ENCODE assay signal across 1 cellular context in the genomic region with DNA sequence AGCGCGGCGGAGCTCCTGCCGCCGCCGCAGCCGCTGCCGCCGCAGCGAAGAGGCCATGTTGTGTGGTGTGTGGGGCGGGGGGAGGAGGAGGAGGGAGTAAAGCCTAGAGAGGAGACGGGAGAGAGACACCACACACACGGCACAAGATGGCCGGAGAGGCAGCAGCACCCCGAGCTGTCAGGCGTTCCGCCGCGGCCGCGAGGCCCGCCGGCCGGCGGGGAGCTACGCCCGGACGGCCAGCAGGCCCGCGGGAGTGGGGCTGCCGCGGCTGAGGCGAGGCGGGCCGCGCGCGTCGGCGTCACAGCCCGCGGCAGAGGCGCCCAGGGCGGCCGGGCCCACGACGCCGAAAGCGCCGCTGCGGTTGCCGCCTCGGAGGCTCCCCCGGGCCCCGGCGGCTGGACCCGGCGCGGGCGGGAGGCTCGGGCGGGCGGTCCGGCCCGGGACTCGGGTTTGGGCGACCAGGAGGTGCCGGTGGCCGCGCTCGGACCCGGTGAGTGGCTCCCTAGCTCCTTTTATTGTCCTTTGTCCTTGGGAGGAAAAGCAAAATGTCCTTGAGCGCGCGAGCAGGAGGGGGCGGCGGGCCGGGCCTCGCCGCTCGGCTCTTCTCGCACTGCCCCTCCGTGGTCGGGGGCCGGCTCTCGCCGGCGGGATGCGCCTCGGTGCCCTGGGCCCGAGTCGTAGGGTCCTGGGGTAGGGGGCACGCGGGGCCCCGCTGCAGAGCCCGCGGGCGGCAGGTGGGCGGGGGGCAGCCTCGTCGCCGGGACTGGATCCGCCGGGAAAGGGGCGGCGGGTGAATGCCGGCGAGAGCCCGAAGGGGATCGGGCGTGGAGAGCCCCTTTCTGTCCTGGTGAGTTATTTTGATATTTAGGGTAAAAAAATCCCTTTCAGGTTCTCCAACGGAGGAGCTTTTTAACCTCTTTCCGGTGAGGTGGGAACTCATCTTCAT.
TF ChIP-seq lines count a peak whose summit lies in the region.

No MANE protein-coding gene starts in this region.

TF ChIP-seq in K562, 482 proteins besides CTCF, POLR2A, EP300 and RAD21 (continued from another document and continues in another):
- TF ChIP-seq, protein P1, sequence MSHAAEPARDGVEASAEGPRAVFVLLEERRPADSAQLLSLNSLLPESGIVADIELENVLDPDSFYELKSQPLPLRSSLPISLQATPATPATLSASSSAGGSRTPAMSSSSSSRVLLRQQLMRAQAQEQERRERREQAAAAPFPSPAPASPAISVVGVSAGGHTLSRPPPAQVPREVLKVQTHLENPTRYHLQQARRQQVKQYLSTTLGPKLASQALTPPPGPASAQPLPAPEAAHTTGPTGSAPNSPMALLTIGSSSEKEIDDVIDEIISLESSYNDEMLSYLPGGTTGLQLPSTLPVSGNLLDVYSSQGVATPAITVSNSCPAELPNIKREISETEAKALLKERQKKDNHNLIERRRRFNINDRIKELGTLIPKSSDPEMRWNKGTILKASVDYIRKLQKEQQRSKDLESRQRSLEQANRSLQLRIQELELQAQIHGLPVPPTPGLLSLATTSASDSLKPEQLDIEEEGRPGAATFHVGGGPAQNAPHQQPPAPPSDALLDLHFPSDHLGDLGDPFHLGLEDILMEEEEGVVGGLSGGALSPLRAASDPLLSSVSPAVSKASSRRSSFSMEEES (CRISPR knock-in tag; IDR thresholded peaks at IDR 0.05): no peak
- TF ChIP-seq POLR2G (IDR thresholded peaks at IDR 0.05; ENCODE audit: low read depth, low read length) (peak; percentile 93), JUND (IDR thresholded peaks at IDR 0.05; ENCODE audit: borderline replicate concordance, low read depth, low read length) (0 out of 2 replicates have a peak, but pooled peaks have one; percentile 20), JUND (tag; IDR thresholded peaks at IDR 0.05; ENCODE audit: borderline replicate concordance, low read depth, low read length) (no peak; the same call in 2 of the 3 replicates), CHD1 (IDR thresholded peaks at IDR 0.05; ENCODE audit: low read length) (peak; percentile 94), RB1 (IDR thresholded peaks at IDR 0.05; ENCODE audit: low read depth) (peak; percentile 79; the same call in 1 of the 2 replicates), SUPT5H (IDR thresholded peaks at IDR 0.05) (peak; percentile 5), RBM14 (IDR thresholded peaks at IDR 0.05; ENCODE audit: borderline replicate concordance, insufficient read depth, low read depth, low read length) (0 out of 2 replicates have a peak, but pooled peaks have one; percentile 40), NFIC (IDR thresholded peaks at IDR 0.05) (peak; percentile 12; the same call in 1 of the 2 replicates), RBM17 (IDR thresholded peaks at IDR 0.05; ENCODE audit: borderline replicate concordance, low read depth, low read length) (no peak), FOSL1 (tag; conservative IDR thresholded peaks at IDR 0.05) (0 out of 2 replicates have a peak, but pooled peaks have one; percentile 25), ZC3H4 (CRISPR knock-in tag; IDR thresholded peaks at IDR 0.05; ENCODE audit: borderline replicate concordance) (no peak), ESRRA (IDR thresholded peaks at IDR 0.05; ENCODE audit: borderline replicate concordance, low read depth) (peak; percentile 62; the same call in 1 of the 2 replicates), SMAD4 (CRISPR knock-in tag; conservative IDR thresholded peaks at IDR 0.05) (peak; percentile 59), YY1 (IDR thresholded peaks at IDR 0.05; ENCODE audit: borderline replicate concordance in 1 of 3, control insufficient read depth in 1 of 3, extremely low read depth in 1 of 3, insufficient read depth in 3 of 3, insufficient read length in 1 of 3, insufficient replicate concordance in 2 of 3, low read depth in 1 of 3, low read length in 2 of 3) (peak; percentile 86 to 97 (median 97)), CBX1 (IDR thresholded peaks at IDR 0.05; ENCODE audit: low read depth) (0 out of 2 replicates have a peak, but pooled peaks have one; percentile 61), NONO (IDR thresholded peaks at IDR 0.05; ENCODE audit: low read depth in 2 of 2, low read length in 1 of 2) (peak; percentile 54 to 79; a peak in 3 of 4 replicates), GTF2F1 (IDR thresholded peaks at IDR 0.05; ENCODE audit: low read depth, low read length) (peak; percentile 88; the same call in 1 of the 2 replicates), TEAD4 (IDR thresholded peaks at IDR 0.05; ENCODE audit: low read length) (peak; percentile 44; the same call in 1 of the 2 replicates), TEAD4 (CRISPR knock-in tag; IDR thresholded peaks at IDR 0.05; ENCODE audit: borderline replicate concordance) (no peak), KDM5B (IDR thresholded peaks at IDR 0.05; ENCODE audit: insufficient replicate concordance, low read depth, low read length) (peak; percentile 58), PRPF4 (IDR thresholded peaks at IDR 0.05; ENCODE audit: insufficient read depth, low read depth, low read length, poor library complexity, severe bottlenecking) (peak; percentile 16), ZNF24 (IDR thresholded peaks at IDR 0.05) (0 out of 2 replicates have a peak, but pooled peaks have one; percentile 22), ZBTB1 (CRISPR knock-in tag; IDR thresholded peaks at IDR 0.05; ENCODE audit: borderline replicate concordance, low read depth) (peak; percentile 91)
- TF ChIP-seq, protein P2, sequence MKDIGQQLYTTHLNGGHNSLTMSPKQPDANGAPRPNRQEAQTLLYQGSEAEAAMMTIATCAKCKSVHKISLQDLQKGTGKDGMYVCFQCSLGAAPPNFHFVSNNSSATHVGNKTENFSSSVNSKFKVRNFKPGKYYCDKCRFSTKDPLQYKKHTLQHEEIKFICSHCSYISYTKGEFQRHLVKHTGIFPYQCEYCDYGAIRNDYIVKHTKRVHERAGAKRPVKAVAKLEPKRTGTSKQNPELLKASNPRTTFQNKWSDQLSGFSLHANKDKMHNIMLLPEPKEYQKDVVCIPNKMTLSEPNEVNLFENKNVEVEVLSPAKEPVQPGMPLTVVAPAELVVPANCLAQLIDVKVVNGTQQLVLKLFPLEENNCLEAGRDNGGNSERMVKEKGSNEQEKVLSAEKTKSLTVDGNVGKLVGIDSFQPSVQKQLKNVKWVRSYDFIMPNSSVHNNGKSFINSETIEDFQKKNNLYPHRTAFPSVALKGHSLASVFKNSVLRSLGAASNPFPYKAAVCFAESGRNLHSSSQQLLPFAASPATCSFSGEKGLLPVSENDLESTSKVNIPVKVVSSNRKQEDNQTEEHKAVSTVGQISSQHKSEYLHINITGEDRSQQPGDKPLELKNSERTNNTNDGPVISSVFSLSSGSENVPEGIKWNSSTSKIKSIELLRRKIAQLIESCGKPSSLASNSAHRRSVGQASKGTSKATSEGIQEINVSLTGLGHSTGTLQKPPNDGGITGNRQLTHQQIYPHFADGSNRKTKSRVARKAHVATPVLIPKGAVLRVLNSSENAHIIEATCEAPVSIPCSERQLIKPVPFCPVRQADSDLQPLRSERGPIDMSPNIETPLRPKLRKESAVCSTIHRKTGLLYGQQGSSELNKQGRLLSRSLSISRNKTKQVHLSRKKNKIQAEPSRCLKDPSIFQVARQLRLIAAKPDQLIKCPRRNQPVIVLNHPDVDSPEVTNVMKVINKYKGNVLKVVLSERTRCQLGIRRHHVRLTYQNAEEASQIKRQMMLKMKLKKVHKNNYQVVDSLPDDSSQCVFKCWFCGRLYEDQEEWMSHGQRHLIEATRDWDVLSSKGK (CRISPR knock-in tag; IDR thresholded peaks at IDR 0.05): no peak
- TF ChIP-seq, protein P3, sequence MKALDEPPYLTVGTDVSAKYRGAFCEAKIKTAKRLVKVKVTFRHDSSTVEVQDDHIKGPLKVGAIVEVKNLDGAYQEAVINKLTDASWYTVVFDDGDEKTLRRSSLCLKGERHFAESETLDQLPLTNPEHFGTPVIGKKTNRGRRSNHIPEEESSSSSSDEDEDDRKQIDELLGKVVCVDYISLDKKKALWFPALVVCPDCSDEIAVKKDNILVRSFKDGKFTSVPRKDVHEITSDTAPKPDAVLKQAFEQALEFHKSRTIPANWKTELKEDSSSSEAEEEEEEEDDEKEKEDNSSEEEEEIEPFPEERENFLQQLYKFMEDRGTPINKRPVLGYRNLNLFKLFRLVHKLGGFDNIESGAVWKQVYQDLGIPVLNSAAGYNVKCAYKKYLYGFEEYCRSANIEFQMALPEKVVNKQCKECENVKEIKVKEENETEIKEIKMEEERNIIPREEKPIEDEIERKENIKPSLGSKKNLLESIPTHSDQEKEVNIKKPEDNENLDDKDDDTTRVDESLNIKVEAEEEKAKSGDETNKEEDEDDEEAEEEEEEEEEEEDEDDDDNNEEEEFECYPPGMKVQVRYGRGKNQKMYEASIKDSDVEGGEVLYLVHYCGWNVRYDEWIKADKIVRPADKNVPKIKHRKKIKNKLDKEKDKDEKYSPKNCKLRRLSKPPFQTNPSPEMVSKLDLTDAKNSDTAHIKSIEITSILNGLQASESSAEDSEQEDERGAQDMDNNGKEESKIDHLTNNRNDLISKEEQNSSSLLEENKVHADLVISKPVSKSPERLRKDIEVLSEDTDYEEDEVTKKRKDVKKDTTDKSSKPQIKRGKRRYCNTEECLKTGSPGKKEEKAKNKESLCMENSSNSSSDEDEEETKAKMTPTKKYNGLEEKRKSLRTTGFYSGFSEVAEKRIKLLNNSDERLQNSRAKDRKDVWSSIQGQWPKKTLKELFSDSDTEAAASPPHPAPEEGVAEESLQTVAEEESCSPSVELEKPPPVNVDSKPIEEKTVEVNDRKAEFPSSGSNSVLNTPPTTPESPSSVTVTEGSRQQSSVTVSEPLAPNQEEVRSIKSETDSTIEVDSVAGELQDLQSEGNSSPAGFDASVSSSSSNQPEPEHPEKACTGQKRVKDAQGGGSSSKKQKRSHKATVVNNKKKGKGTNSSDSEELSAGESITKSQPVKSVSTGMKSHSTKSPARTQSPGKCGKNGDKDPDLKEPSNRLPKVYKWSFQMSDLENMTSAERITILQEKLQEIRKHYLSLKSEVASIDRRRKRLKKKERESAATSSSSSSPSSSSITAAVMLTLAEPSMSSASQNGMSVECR (CRISPR knock-in tag; IDR thresholded peaks at IDR 0.05): no peak
- TF ChIP-seq, protein P4, sequence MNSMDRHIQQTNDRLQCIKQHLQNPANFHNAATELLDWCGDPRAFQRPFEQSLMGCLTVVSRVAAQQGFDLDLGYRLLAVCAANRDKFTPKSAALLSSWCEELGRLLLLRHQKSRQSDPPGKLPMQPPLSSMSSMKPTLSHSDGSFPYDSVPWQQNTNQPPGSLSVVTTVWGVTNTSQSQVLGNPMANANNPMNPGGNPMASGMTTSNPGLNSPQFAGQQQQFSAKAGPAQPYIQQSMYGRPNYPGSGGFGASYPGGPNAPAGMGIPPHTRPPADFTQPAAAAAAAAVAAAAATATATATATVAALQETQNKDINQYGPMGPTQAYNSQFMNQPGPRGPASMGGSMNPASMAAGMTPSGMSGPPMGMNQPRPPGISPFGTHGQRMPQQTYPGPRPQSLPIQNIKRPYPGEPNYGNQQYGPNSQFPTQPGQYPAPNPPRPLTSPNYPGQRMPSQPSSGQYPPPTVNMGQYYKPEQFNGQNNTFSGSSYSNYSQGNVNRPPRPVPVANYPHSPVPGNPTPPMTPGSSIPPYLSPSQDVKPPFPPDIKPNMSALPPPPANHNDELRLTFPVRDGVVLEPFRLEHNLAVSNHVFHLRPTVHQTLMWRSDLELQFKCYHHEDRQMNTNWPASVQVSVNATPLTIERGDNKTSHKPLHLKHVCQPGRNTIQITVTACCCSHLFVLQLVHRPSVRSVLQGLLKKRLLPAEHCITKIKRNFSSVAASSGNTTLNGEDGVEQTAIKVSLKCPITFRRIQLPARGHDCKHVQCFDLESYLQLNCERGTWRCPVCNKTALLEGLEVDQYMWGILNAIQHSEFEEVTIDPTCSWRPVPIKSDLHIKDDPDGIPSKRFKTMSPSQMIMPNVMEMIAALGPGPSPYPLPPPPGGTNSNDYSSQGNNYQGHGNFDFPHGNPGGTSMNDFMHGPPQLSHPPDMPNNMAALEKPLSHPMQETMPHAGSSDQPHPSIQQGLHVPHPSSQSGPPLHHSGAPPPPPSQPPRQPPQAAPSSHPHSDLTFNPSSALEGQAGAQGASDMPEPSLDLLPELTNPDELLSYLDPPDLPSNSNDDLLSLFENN (IDR thresholded peaks at IDR 0.05; ENCODE audit: low read depth in 2 of 2, low read length in 2 of 2): 0 out of 4 replicates have a peak, but pooled peaks of 1 of the 2 experiments have one; percentile 66
- TF ChIP-seq, protein P5, sequence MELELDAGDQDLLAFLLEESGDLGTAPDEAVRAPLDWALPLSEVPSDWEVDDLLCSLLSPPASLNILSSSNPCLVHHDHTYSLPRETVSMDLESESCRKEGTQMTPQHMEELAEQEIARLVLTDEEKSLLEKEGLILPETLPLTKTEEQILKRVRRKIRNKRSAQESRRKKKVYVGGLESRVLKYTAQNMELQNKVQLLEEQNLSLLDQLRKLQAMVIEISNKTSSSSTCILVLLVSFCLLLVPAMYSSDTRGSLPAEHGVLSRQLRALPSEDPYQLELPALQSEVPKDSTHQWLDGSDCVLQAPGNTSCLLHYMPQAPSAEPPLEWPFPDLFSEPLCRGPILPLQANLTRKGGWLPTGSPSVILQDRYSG (tag; conservative IDR thresholded peaks at IDR 0.05; ENCODE audit: low read depth): no peak
- TF ChIP-seq, protein P6, sequence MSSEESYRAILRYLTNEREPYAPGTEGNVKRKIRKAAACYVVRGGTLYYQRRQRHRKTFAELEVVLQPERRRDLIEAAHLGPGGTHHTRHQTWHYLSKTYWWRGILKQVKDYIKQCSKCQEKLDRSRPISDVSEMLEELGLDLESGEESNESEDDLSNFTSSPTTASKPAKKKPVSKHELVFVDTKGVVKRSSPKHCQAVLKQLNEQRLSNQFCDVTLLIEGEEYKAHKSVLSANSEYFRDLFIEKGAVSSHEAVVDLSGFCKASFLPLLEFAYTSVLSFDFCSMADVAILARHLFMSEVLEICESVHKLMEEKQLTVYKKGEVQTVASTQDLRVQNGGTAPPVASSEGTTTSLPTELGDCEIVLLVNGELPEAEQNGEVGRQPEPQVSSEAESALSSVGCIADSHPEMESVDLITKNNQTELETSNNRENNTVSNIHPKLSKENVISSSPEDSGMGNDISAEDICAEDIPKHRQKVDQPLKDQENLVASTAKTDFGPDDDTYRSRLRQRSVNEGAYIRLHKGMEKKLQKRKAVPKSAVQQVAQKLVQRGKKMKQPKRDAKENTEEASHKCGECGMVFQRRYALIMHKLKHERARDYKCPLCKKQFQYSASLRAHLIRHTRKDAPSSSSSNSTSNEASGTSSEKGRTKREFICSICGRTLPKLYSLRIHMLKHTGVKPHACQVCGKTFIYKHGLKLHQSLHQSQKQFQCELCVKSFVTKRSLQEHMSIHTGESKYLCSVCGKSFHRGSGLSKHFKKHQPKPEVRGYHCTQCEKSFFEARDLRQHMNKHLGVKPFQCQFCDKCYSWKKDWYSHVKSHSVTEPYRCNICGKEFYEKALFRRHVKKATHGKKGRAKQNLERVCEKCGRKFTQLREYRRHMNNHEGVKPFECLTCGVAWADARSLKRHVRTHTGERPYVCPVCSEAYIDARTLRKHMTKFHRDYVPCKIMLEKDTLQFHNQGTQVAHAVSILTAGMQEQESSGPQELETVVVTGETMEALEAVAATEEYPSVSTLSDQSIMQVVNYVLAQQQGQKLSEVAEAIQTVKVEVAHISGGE (CRISPR knock-in tag; IDR thresholded peaks at IDR 0.05): peak in 1 of 3 experiments; percentile 47; a peak in 1 of 6 replicates
- TF ChIP-seq, protein P7, sequence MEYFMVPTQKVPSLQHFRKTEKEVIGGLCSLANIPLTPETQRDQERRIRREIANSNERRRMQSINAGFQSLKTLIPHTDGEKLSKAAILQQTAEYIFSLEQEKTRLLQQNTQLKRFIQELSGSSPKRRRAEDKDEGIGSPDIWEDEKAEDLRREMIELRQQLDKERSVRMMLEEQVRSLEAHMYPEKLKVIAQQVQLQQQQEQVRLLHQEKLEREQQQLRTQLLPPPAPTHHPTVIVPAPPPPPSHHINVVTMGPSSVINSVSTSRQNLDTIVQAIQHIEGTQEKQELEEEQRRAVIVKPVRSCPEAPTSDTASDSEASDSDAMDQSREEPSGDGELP (CRISPR knock-in tag; IDR thresholded peaks at IDR 0.05; ENCODE audit: borderline replicate concordance): 0 out of 2 replicates have a peak, but pooled peaks have one; percentile 8
